Comparison of ENCODE assay signal across 8 cellular contexts in the genomic region with DNA sequence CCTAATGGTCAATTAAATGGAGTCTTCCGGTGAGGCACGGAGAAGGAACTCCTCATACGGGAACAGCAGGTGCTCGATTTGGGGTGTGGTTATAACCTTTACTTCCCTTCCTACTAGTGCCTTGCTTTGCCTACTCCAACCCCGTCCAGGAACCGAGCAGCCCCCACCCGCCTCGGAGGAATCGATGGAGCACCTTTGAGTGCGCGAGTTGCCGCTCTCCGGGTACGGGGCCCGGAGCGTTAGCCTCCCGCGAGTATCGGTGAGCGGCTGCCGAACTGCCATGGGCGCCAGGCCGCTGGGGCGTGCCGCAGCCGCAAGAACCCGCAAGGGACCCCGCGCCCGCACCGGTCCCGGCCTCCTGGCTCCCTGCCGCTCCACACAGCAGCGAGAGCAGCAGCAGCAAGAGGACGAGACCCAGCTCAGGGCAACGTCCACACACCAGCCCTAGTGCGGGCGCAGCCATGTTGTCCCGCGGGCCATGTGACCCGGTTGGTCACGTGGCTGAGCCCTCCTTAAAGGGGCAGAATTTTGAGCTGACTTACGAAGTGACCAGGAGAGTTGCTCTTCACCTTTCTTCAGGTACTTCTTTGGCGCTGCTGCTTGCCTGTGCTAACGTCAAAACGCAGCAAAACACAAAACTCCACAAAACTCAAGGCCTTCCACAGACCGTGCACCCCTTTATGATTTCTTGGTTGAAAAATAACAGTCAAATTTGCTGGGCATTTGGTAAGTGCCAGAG. TPM values are rescaled to one million over a fixed set of nuclear protein-coding genes. Genes with fewer than 3 reads are reported as not detected.
DNase-seq lines count a peak whose midpoint lies in the region; ATAC-seq and TF ChIP-seq lines count a peak whose summit lies in the region.

A gene (minus strand): TSS at position 487 of the 739 bp plus-strand sequence. CDS start 24 bp downstream, at position 463.

- peaks cover 6% of the 10 kb centered on the region for H3K27me3 ChIP-seq in AG04450 (ENCODE audit: control insufficient read depth, insufficient read depth, low read length)
- no peaks in the 10 kb centered on the region for H3K27me3 ChIP-seq in layer of hippocampus (ENCODE audit: control insufficient read depth, insufficient read depth, low read length)

- peak; percentile 100 for ATAC-seq in GM18858 (IDR thresholded peaks at IDR 0.05; ENCODE audit: unreplicated experiment)
- peak; percentile 100 for ATAC-seq in HG03066 (IDR thresholded peaks at IDR 0.05; ENCODE audit: low read depth, unreplicated experiment)

- DNase-seq in AG04450 (ENCODE audit: low read depth, low spot score) (peak; percentile 47), NCI-H226 (peak; percentile 73)
- DNase-seq in activated CD4-positive, alpha-beta T cell treated with anti-CD3 and anti-CD28 coated beads for 48 hours = peak; percentile 83
- peak; percentile 29 to 43 for DNase-seq in stimulated activated CD4-positive, alpha-beta T cell treated with anti-CD3 and anti-CD28 coated beads, Interleukin-1b, Interleukin-23, amount 100 ng/mL, for 1 hour (ENCODE audit: low read depth in 2 of 2)

- TF ChIP-seq CTCF in AG04450 (IDR thresholded peaks at IDR 0.05; ENCODE audit: low read depth, low read length) = no peak

- POLR2A ChIA-PET in AG04450 (lab: Yijun Ruan, JAX) = interaction anchor here (0.6 to 1.5 kb wide), 4 partner anchors 26 to 117 kb away, joined by 3 to 38 read pairs (median 4); a partner anchor contains a TSS

- H3K4me3 ChIP-seq in AG04450 (ENCODE audit: low read depth, low read length) = peak within 1 kb of the TSS; percentile 82

- H3K27ac ChIP-seq in AG04450 (ENCODE audit: low read depth, low read length) (peak within 1 kb of the TSS; percentile 54), cingulate gyrus (ENCODE audit: low read depth, low read length) (peak within 1 kb of the TSS; percentile 31), layer of hippocampus (ENCODE audit: low read depth, low read length) (peak within 1 kb of the TSS; percentile 85)

- CTCF ChIA-PET in AG04450 (lab: Charles Lee) = interaction anchor here (1.3 to 3.7 kb wide), 2 partner anchors 116 to 166 kb away, joined by 4 to 13 read pairs; no protein-coding TSS in a partner anchor

- no peaks in the 10 kb centered on the region for H3K9me3 ChIP-seq in AG04450 (ENCODE audit: control insufficient read depth, insufficient read depth, low read length)

RNA-seq across cellular contexts. Expression of the gene that starts here (rescaled TPM):
- polyA plus RNA-seq in AG04450 (2011; rRNA removed) = 46.5 and 51.4 TPM in 2 replicates
- 29.4 and 31.3 TPM in 2 replicates for polyA minus RNA-seq in AG04450 (2011; rRNA and poly(A)+ RNA removed)

Comparison
In these comparisons a context has a peak if more than half of its experiments do, and no peak if none do; other contexts are left out.
1. Peak in every context shown above with its lines: DNase-seq, ATAC-seq, H3K4me3 ChIP-seq and H3K27ac ChIP-seq.
2. H3K27ac ChIP-seq: peak in every context shown above with its lines; median percentile 85 in layer of hippocampus; 54 in AG04450; 31 in cingulate gyrus.